ENCODE assay signal across 8 cellular contexts in genomic region chr10:128063736-128064614, GRCh38.
DNase-seq lines count a peak whose midpoint lies in the region; ATAC-seq and TF ChIP-seq lines count a peak whose summit lies in the region.

No MANE protein-coding gene starts in this region.

- TF ChIP-seq CTCF in IMR-90 (conservative IDR thresholded peaks at IDR 0.05; ENCODE audit: low read depth, low read length) = no peak

- WGBS in IMR-90 (ENCODE audit: extremely low coverage in 2 of 2, insufficient read length in 1 of 2), 2 experiments = no CpG with 5 or more reads among the region's 14 CpGs
- WGBS in adipose tissue, 3 donors = 57 to 74% (median 59%) methylated on average over 14 of the region's 14 CpGs
- 86 to 90% methylated on average over 10 to 12 of the region's 14 CpGs for WGBS in mesodermal cell (ENCODE audit: insufficient coverage in 2 of 2), 2 experiments
- WGBS in aorta, 2 donors = 88 to 92% methylated on average over 14 of the region's 14 CpGs

- peak overlapping the region; percentile 51 for H4K5ac ChIP-seq in IMR-90 (ENCODE audit: low read depth, low read length)

- peaks cover 3% of the 10 kb centered on the region; the same call in 1 of the 2 replicates for H3K9me1 ChIP-seq in IMR-90 (ENCODE audit: insufficient read depth, low read length)

- H3K9me3 Mint-ChIP-seq in activated T-cell treated with anti-CD3 and anti-CD28 coated beads, Interleukin-2, amount 50 U/mL, for 24 hours = no peaks in the 10 kb centered on the region

- no peaks in the 10 kb centered on the region for H4K20me1 ChIP-seq in IMR-90 (ENCODE audit: insufficient read depth, low read length)

- peak overlapping the region; percentile 62; the same call in 1 of the 2 replicates for H3K18ac ChIP-seq in IMR-90 (ENCODE audit: low read depth, low read length)

- BruUV-seq in IMR-90 (replicated peaks; lab: Mats Ljungman, UMichigan) = no TSS peak

- H3K23ac ChIP-seq in IMR-90 (ENCODE audit: low read depth, low read length) = no peak overlapping the region

- H3K27ac Mint-ChIP-seq in activated T-cell treated with anti-CD3 and anti-CD28 coated beads, Interleukin-2, amount 50 U/mL, for 24 hours = peak overlapping the region; percentile 99

- peaks cover 85% of the 10 kb centered on the region for H3K4me1 Mint-ChIP-seq in activated T-cell treated with anti-CD3 and anti-CD28 coated beads, Interleukin-2, amount 50 U/mL, for 24 hours (ENCODE audit: low read depth)

- DNase-seq in activated T-cell treated with anti-CD3 and anti-CD28 coated beads, Interleukin-2, amount 50 U/mL, for 24 hours = peak; percentile 77
- no peak for DNase-seq in activated T-cell treated with anti-CD3 and anti-CD28 coated beads for 4 hours
- no peak for DNase-seq in IMR-90
- DNase-seq in aorta = peak in 1 of 2 donors; percentile 61
- no peak for DNase-seq in activated gamma-delta T cell (lab: John Stamatoyannopoulos, UW)
- no peak for DNase-seq in iPS-NIHi11 (ENCODE audit: low spot score)

- no peak overlapping the region for H3K27ac ChIP-seq in IMR-90 (ENCODE audit: insufficient read depth, low read length)
- peak overlapping the region; percentile 84 for H3K27ac ChIP-seq in adipose tissue (ENCODE audit: low read depth, low read length)
- peak overlapping the region; percentile 75 for H3K27ac ChIP-seq in mesodermal cell (ENCODE audit: low read depth, low read length, severe bottlenecking)
- H3K27ac ChIP-seq in aorta (ENCODE audit: low read depth in 1 of 2, low read length in 2 of 2) = peak overlapping the region in 1 of 2 donors; percentile 58

- no peak overlapping the region for H2BK20ac ChIP-seq in IMR-90 (ENCODE audit: low read depth, low read length)

- no peaks in the 10 kb centered on the region for H3K36me3 ChIP-seq in IMR-90 (ENCODE audit: control insufficient read depth, insufficient read depth, low read length)
- H3K36me3 ChIP-seq in mesodermal cell (ENCODE audit: control insufficient read depth, insufficient read depth, low read length) = peaks cover 18% of the 10 kb centered on the region
- H3K36me3 ChIP-seq in aorta (ENCODE audit: control insufficient read depth in 1 of 2, insufficient read depth in 2 of 2, low read length in 1 of 2) = no peaks in the 10 kb centered on the region

- no peak overlapping the region for H2BK120ac ChIP-seq in IMR-90 (ENCODE audit: low read depth, low read length)

- peak overlapping the region; percentile 75 for H3K4me3 Mint-ChIP-seq in activated T-cell treated with anti-CD3 and anti-CD28 coated beads, Interleukin-2, amount 50 U/mL, for 24 hours

- H2AFZ ChIP-seq in IMR-90 (replicated peaks; ENCODE audit: low read length, poor library complexity) = peak overlapping the region; percentile 54

- no peak overlapping the region for H2BK5ac ChIP-seq in IMR-90 (ENCODE audit: low read depth, low read length, poor library complexity, severe bottlenecking)

- H3K4me1 ChIP-seq in IMR-90 (ENCODE audit: control insufficient read depth, insufficient read depth, low read length) = peaks cover 6% of the 10 kb centered on the region
- H3K4me1 ChIP-seq in mesodermal cell (ENCODE audit: control insufficient read depth, insufficient read depth, low read length, poor library complexity, severe bottlenecking) = peaks cover 28% of the 10 kb centered on the region
- peaks cover 3 to 5% of the 10 kb centered on the region in 2 donors for H3K4me1 ChIP-seq in aorta (ENCODE audit: control insufficient read depth in 1 of 2, insufficient read depth in 2 of 2, low read length in 2 of 2)

- H2AK5ac ChIP-seq in IMR-90 (ENCODE audit: low read depth, low read length) = no peak overlapping the region

- TF ChIP-seq POLR2A in IMR-90 (IDR thresholded peaks at IDR 0.05; ENCODE audit: low read depth, low read length) = no peak

- no peak overlapping the region for H3K4ac ChIP-seq in IMR-90 (ENCODE audit: low read depth, low read length)

- H3K27me3 ChIP-seq in IMR-90 (ENCODE audit: control insufficient read depth, insufficient read depth, low read length) (no peaks in the 10 kb centered on the region; the same call in 1 of the 2 replicates), aorta (ENCODE audit: control insufficient read depth in 1 of 2, insufficient read depth in 2 of 2, low read length in 1 of 2) (no peaks in the 10 kb centered on the region)

- in situ Hi-C loops in IMR-90 (cut with MboI; ENCODE audit: low sequenced_read_pairs) = no loop called here

- H3K14ac ChIP-seq in IMR-90 (replicated peaks; ENCODE audit: low read depth, low read length) = no peak overlapping the region; the same call in 1 of the 2 replicates

- POLR2A ChIA-PET in IMR-90 (lab: Charles Lee; ENCODE audit: unreplicated experiment) = no interaction called here

- no peak overlapping the region for H3K9ac ChIP-seq in IMR-90 (ENCODE audit: low read depth, low read length)

- no peaks in the 10 kb centered on the region for H3K9me3 ChIP-seq in IMR-90 (ENCODE audit: control insufficient read depth, insufficient read depth, low read length)
- no peaks in the 10 kb centered on the region for H3K9me3 ChIP-seq in mesodermal cell (ENCODE audit: control insufficient read depth, low read length)
- H3K9me3 ChIP-seq in aorta (ENCODE audit: control insufficient read depth, low read length) = no peaks in the 10 kb centered on the region

- H3K4me3 ChIP-seq in IMR-90 (ENCODE audit: insufficient read depth, low read depth, low read length) (no peak overlapping the region), mesodermal cell (ENCODE audit: extremely low read depth, insufficient read depth, low read length, poor library complexity, severe bottlenecking) (no peak overlapping the region), aorta (ENCODE audit: low read length in 2 of 2) (no peak overlapping the region)

- no peak overlapping the region for H2AK9ac ChIP-seq in IMR-90 (replicated peaks; ENCODE audit: low read depth, low read length, poor library complexity)

- intact Hi-C loops in IMR-90 (cut with micrococcal nuclease) (no loop called here), aorta (cut with DNase I) (no loop called here)

- H4K91ac ChIP-seq in IMR-90 (ENCODE audit: insufficient read depth, low read depth, low read length) = no peak overlapping the region; the same call in 1 of the 2 replicates

- no peaks in the 10 kb centered on the region for H3K79me1 ChIP-seq in IMR-90 (ENCODE audit: low read depth in 1 of 2, low read length in 2 of 2)

- no peak overlapping the region for H3K4me2 ChIP-seq in IMR-90 (ENCODE audit: low read depth, low read length)

- dilution Hi-C loops in IMR-90 (cut with HindIII; ENCODE audit: low sequenced_read_pairs, unreplicated experiment) = no loop called here

- H3K27me3 Mint-ChIP-seq in activated T-cell treated with anti-CD3 and anti-CD28 coated beads, Interleukin-2, amount 50 U/mL, for 24 hours = no peaks in the 10 kb centered on the region

- no peak overlapping the region for H2BK15ac ChIP-seq in IMR-90 (ENCODE audit: low read depth, low read length)

- H3K56ac ChIP-seq in IMR-90 (ENCODE audit: extremely low read depth, insufficient read depth, low read length) = no peak overlapping the region

- ATAC-seq in IMR-90 (ENCODE audit: low read depth) (no peak), aorta (ENCODE audit: low FRiP score) (peak; percentile 12)

- CTCF ChIA-PET in IMR-90 (lab: Yijun Ruan, JAX) = no interaction called here

- no peak overlapping the region for H4K8ac ChIP-seq in IMR-90 (ENCODE audit: low read depth in 2 of 2, low read length in 2 of 2)

- H3K36me3 Mint-ChIP-seq in activated T-cell treated with anti-CD3 and anti-CD28 coated beads, Interleukin-2, amount 50 U/mL, for 24 hours (ENCODE audit: low read depth) = peaks cover 96% of the 10 kb centered on the region

- no peak for TF ChIP-seq RAD21 in IMR-90 (IDR thresholded peaks at IDR 0.05; ENCODE audit: low read length)

TF ChIP-seq in IMR-90, 13 proteins besides CTCF, POLR2A, EP300 and RAD21:
- no peak for TF ChIP-seq FOS (IDR thresholded peaks at IDR 0.05; ENCODE audit: low read depth, low read length)
- no peak for TF ChIP-seq RFX5 (IDR thresholded peaks at IDR 0.05; ENCODE audit: low read depth, low read length)
- TF ChIP-seq MAFK (IDR thresholded peaks at IDR 0.05; ENCODE audit: low read depth, low read length) = no peak
- no peak for TF ChIP-seq CHD1 (IDR thresholded peaks at IDR 0.05; ENCODE audit: low read depth, low read length)
- TF ChIP-seq MXI1 (IDR thresholded peaks at IDR 0.05; ENCODE audit: borderline replicate concordance, low read depth, low read length) = no peak
